2 cellular contexts compared by ENCODE assay signal in the genomic region with DNA sequence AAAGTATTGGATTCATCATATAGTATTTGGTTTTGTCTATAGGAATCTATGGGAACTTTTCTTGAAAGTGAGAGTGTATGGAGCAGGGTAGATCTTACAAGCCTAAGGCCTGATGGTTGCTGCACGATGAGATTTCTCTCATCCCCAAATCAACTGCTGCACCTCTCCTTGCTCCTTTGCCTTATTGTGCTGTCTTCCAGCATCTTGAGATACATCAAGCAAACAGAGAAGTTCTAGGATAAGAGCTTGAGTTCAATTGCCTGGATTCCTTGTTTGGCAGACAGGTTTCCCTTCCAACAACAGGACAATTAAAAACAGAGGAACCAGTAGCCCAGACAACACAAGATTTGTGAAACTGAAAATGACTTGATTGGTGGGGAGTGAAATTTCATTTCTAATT.
TF ChIP-seq lines count a peak whose summit lies in the region.

No MANE protein-coding gene starts in this region.

TF ChIP-seq in IMR-90, 13 proteins besides CTCF, POLR2A, EP300 and RAD21:
- TF ChIP-seq MAZ (IDR thresholded peaks at IDR 0.05; ENCODE audit: borderline replicate concordance, low read depth, low read length) (no peak), BHLHE40 (IDR thresholded peaks at IDR 0.05; ENCODE audit: low read depth, low read length) (no peak), NFE2L2 (IDR thresholded peaks at IDR 0.05; ENCODE audit: low read depth, low read length) (no peak), ELK1 (IDR thresholded peaks at IDR 0.05; ENCODE audit: borderline replicate concordance, low read depth, low read length) (no peak), USF2 (IDR thresholded peaks at IDR 0.05; ENCODE audit: low read depth, low read length) (no peak), CEBPB (IDR thresholded peaks at IDR 0.05; ENCODE audit: low read depth, low read length) (no peak), MAFK (IDR thresholded peaks at IDR 0.05; ENCODE audit: low read depth, low read length) (no peak), CHD1 (IDR thresholded peaks at IDR 0.05; ENCODE audit: low read depth, low read length) (no peak), MXI1 (IDR thresholded peaks at IDR 0.05; ENCODE audit: borderline replicate concordance, low read depth, low read length) (no peak), FOS (IDR thresholded peaks at IDR 0.05; ENCODE audit: low read depth, low read length) (no peak), RFX5 (IDR thresholded peaks at IDR 0.05; ENCODE audit: low read depth, low read length) (no peak), RCOR1 (IDR thresholded peaks at IDR 0.05; ENCODE audit: insufficient replicate concordance, low read length) (no peak), SMC3 (IDR thresholded peaks at IDR 0.05; ENCODE audit: low read depth, low read length) (no peak)

TF ChIP-seq in GM12878, 131 proteins besides CTCF, POLR2A, EP300 and RAD21:
- TF ChIP-seq GATAD2B (conservative IDR thresholded peaks at IDR 0.05; ENCODE audit: low read depth) = no peak
- TF ChIP-seq BHLHE40 (IDR thresholded peaks at IDR 0.05; ENCODE audit: borderline replicate concordance in 1 of 2, low read depth in 2 of 2, low read length in 1 of 2) = no peak
- TF ChIP-seq NR2F1 (conservative IDR thresholded peaks at IDR 0.05) = no peak
- no peak for TF ChIP-seq FOS (IDR thresholded peaks at IDR 0.05; ENCODE audit: borderline replicate concordance, extremely low read depth, insufficient read length)
